Comparison of ENCODE assay signal across 11 cellular contexts in the genomic region with DNA sequence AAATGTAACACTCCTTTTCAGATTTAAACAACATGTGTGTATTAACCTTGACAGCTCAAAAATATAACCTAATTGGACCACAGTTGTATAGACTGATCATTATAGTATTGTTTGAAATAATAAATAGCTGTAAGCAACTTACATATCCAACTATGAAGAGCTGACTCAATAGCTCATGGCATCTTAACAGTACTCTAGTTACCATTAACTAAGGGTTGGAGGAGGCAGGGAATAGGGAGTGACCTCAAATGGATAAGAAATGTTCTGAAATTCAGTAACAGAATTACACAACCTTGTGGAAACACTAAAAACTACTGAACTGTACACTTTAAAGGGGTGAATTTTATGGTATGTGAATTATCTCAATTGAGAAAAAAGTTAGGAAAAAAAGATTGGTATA.
"Had no signal": no experiment of that assay in that cellular context is flagged by ENCODE, and none has a peak within 500 bp of the region (broad histone marks: within the 10 kb centered on the region; RNA-seq: fewer than 3 reads in every experiment).

No MANE protein-coding gene starts in this region.

- H3K27ac Mint-ChIP-seq: activated CD8-positive, alpha-beta memory T cell treated with anti-CD3 and anti-CD28 coated beads, Interleukin-2, amount 10 ng/mL, durations not matched to agents 7 days and 5 days; activated naive CD4-positive, alpha-beta T cell treated with anti-CD3 and anti-CD28 coated beads, Interleukin-2, amount 50 U/mL, for 24 hours; activated T-cell treated with anti-CD3 and anti-CD28 coated beads, Interleukin-2, amount 50 U/mL, for 24 hours; endodermal cell; natural killer cell had no signal

- H3K27me3 ChIP-seq: brain microvascular endothelial cell had no signal

- H3K36me3 ChIP-seq: brain microvascular endothelial cell had no signal

- H3K4me1 Mint-ChIP-seq: activated CD8-positive, alpha-beta memory T cell treated with anti-CD3 and anti-CD28 coated beads, Interleukin-2, amount 10 ng/mL, durations not matched to agents 7 days and 5 days; activated naive CD4-positive, alpha-beta T cell treated with anti-CD3 and anti-CD28 coated beads, Interleukin-2, amount 50 U/mL, for 24 hours had no signal

- H3K9me3 Mint-ChIP-seq: activated naive CD4-positive, alpha-beta T cell treated with anti-CD3 and anti-CD28 coated beads, Interleukin-2, amount 50 U/mL, for 24 hours; activated T-cell treated with anti-CD3 and anti-CD28 coated beads, Interleukin-2, amount 50 U/mL, for 24 hours; endodermal cell; natural killer cell had no signal

- H3K4me3 Mint-ChIP-seq: activated CD8-positive, alpha-beta memory T cell treated with anti-CD3 and anti-CD28 coated beads, Interleukin-2, amount 10 ng/mL, durations not matched to agents 7 days and 5 days; activated naive CD4-positive, alpha-beta T cell treated with anti-CD3 and anti-CD28 coated beads, Interleukin-2, amount 50 U/mL, for 24 hours; activated T-cell treated with anti-CD3 and anti-CD28 coated beads, Interleukin-2, amount 50 U/mL, for 24 hours; endodermal cell; natural killer cell had no signal

- DNase-seq: activated CD4-positive, alpha-beta T cell treated with anti-CD3 and anti-CD28 coated beads, Interleukin-2, amount 50 U/mL, for 4 hours; activated CD4-positive, CD25-positive, alpha-beta regulatory T cell treated with anti-CD3 and anti-CD28 coated beads, Interleukin-2, amount 50 U/mL, for 72 hours; activated CD8-positive, alpha-beta memory T cell treated with anti-CD3 and anti-CD28 coated beads, Interleukin-2, amount 10 ng/mL, durations not matched to agents 7 days and 5 days; activated effector memory CD4-positive, alpha-beta T cell treated with Interleukin-2 at 50 U/mL for 16 hours; activated T-cell treated with anti-CD3 and anti-CD28 coated beads, Interleukin-2, amount 50 U/mL, for 24 hours; brain microvascular endothelial cell; endodermal cell; left cardiac atrium; natural killer cell; trophoblast cell had no signal

- ATAC-seq: activated CD8-positive, alpha-beta memory T cell treated with anti-CD3 and anti-CD28 coated beads, Interleukin-2, amount 10 ng/mL, durations not matched to agents 7 days and 5 days; natural killer cell had no signal

- H3K27ac ChIP-seq: brain microvascular endothelial cell had no signal

- H3K36me3 Mint-ChIP-seq: activated CD8-positive, alpha-beta memory T cell treated with anti-CD3 and anti-CD28 coated beads, Interleukin-2, amount 10 ng/mL, durations not matched to agents 7 days and 5 days; activated naive CD4-positive, alpha-beta T cell treated with anti-CD3 and anti-CD28 coated beads, Interleukin-2, amount 50 U/mL, for 24 hours; natural killer cell had no signal
